In genomic region chr1:8407652-8408051, GRCh38 we compare ENCODE assay signal across 1 cellular context.
TF ChIP-seq lines count a peak whose summit lies in the region.

No MANE protein-coding gene starts in this region.

TF ChIP-seq in SK-N-SH, 30 proteins besides CTCF, POLR2A, EP300 and RAD21 (continued from another document):
- TF ChIP-seq CHD2 (IDR thresholded peaks at IDR 0.05; ENCODE audit: low read length, partially characterized antibody) (no peak), POLR2AphosphoS5 (IDR thresholded peaks at IDR 0.05; ENCODE audit: low read depth, low read length) (no peak), REST (IDR thresholded peaks at IDR 0.05; ENCODE audit: low read depth, low read length) (no peak), USF1 (IDR thresholded peaks at IDR 0.05; ENCODE audit: borderline replicate concordance, low read depth) (no peak), USF2 (IDR thresholded peaks at IDR 0.05; ENCODE audit: borderline replicate concordance, low read depth, low read length) (no peak), NRF1 (IDR thresholded peaks at IDR 0.05; ENCODE audit: low read depth, low read length) (no peak), MAX (IDR thresholded peaks at IDR 0.05; ENCODE audit: low read depth) (no peak), NFIC (IDR thresholded peaks at IDR 0.05; ENCODE audit: borderline replicate concordance) (no peak; the same call in 1 of the 2 replicates), ELF1 (IDR thresholded peaks at IDR 0.05) (no peak), TAF1 (IDR thresholded peaks at IDR 0.05; ENCODE audit: borderline replicate concordance, low read depth, low read length) (no peak), MEF2A (IDR thresholded peaks at IDR 0.05; ENCODE audit: borderline replicate concordance, low read depth) (no peak), FOXJ3 (CRISPR knock-in tag; IDR thresholded peaks at IDR 0.05) (no peak)
